Comparison of ENCODE assay signal across 8 cellular contexts in the genomic region with DNA sequence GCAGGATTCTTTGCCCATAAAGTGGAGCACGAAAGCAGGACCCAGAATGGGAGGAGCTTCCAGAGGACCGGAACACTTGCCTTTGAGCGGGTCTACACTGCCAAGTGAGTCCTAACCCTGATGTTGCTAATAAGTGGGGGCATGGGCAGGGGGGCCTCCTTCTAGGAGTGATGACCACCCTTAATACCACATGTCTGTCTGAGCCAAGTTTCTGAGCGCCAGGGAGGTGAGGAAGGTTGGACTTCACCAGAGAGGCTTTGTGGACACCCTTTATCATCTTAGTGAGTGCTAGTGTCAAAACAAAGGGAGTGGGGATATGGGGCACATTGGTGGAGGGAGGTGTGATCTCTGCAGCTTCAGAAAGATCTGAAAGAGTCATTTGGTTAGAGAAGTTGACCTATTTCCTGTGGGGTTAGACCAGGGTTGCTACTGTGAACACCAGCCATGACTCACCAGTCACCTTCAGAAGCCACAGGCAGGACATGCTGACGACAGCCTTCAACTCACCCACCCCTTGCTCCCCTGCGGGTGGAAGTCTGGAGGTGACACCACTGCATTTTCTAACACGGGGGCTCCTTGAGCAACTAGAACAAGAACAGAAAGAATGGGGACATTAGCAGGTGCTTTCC. TPM values are rescaled to one million over a fixed set of nuclear protein-coding genes. Genes with fewer than 3 reads are reported as not detected.
DNase-seq lines count a peak whose midpoint lies in the region; ATAC-seq and TF ChIP-seq lines count a peak whose summit lies in the region.

No MANE protein-coding gene starts in this region.

- DNase-seq in AML-193 (lab: John Stamatoyannopoulos, UW): peak; percentile 90 to 94
- peak; percentile 53 for DNase-seq in activated B cell treated with CpG ODN at 0.5 μM for 24 hours
- DNase-seq in central memory CD4-positive, alpha-beta T cell: peak; percentile 94
- peak; percentile 62 to 67 for DNase-seq in trophoblast cell
- DNase-seq in neuronal stem cell (ENCODE audit: low spot score): no peak
- no peak for DNase-seq in NCI-H1930 (lab: John Stamatoyannopoulos, UW)

- no CpG with 5 or more reads among the region's 7 CpGs for WGBS in trophoblast cell (ENCODE audit: extremely low coverage, insufficient coverage, insufficient read length)
- WGBS in neuronal stem cell (ENCODE audit: extremely low coverage in 2 of 2, insufficient read length in 2 of 2, insufficient replicate concordance in 1 of 2), 2 donors: no CpG with 5 or more reads among the region's 7 CpGs

- peak overlapping the region; percentile 91 for H2AK5ac ChIP-seq in trophoblast cell (ENCODE audit: low read length)
- no peak overlapping the region for H2AK5ac ChIP-seq in neuronal stem cell (ENCODE audit: low read depth, low read length)

- H3K4ac ChIP-seq in trophoblast cell (ENCODE audit: low read depth, low read length) (peak overlapping the region; percentile 85), neuronal stem cell (ENCODE audit: low read length) (no peak overlapping the region)

- no peaks in the 10 kb centered on the region for H3K27me3 ChIP-seq in trophoblast cell (ENCODE audit: insufficient read depth, low read length)
- no peaks in the 10 kb centered on the region for H3K27me3 ChIP-seq in neuronal stem cell (ENCODE audit: control insufficient read depth in 3 of 3, insufficient read depth in 3 of 3, low read depth in 1 of 3, low read length in 3 of 3)

- no peak overlapping the region for H4K12ac ChIP-seq in trophoblast cell (ENCODE audit: low read depth, low read length)

- intact Hi-C loops in activated B cell treated with CpG ODN at 0.5 μM for 24 hours (cut with micrococcal nuclease): loop anchor here (1.0 to 5.0 kb wide), 12 partner anchors 9 to 611 kb away; partner anchors contain the start of genes ALOX5AP, HMGB1, HSPH1 and USPL1

- no peaks in the 10 kb centered on the region for H3K36me3 ChIP-seq in trophoblast cell (ENCODE audit: control insufficient read depth in 1 of 2, insufficient read depth in 2 of 2, low read length in 2 of 2)
- H3K36me3 ChIP-seq in neuronal stem cell (replicated peaks in 1 of 2; ENCODE audit: control insufficient read depth in 2 of 2, insufficient read depth in 2 of 2, low read length in 2 of 2): no peaks in the 10 kb centered on the region

- H3K9ac ChIP-seq in trophoblast cell (ENCODE audit: low read length) (no peak overlapping the region), neuronal stem cell (ENCODE audit: low read depth, low read length, poor library complexity) (no peak overlapping the region)

- H2BK12ac ChIP-seq in trophoblast cell (ENCODE audit: low read length) (peak overlapping the region; percentile 92), neuronal stem cell (ENCODE audit: low read length) (no peak overlapping the region)

- H3K4me1 Mint-ChIP-seq in activated B cell treated with CpG ODN at 0.5 μM for 24 hours: peaks cover 64% of the 10 kb centered on the region

- ATAC-seq in GM19463 (IDR thresholded peaks at IDR 0.05; ENCODE audit: unreplicated experiment): peak; percentile 95
- peak; percentile 87 for ATAC-seq in HG03558 (IDR thresholded peaks at IDR 0.05; ENCODE audit: extremely low read depth, unreplicated experiment)
- ATAC-seq in activated B cell treated with CpG ODN at 0.5 μM for 24 hours (ENCODE audit: low read depth): peak; percentile 92

- peak overlapping the region; percentile 89 for H3K27ac Mint-ChIP-seq in activated B cell treated with CpG ODN at 0.5 μM for 24 hours

- peaks cover 56% of the 10 kb centered on the region for H3K36me3 Mint-ChIP-seq in activated B cell treated with CpG ODN at 0.5 μM for 24 hours (ENCODE audit: low read depth)

- H3K4me1 ChIP-seq in trophoblast cell (ENCODE audit: control insufficient read depth in 1 of 2, insufficient read depth in 2 of 2, low read length in 2 of 2) (peaks cover 24 to 35% of the 10 kb centered on the region in 2 experiments), neuronal stem cell (ENCODE audit: control insufficient read depth in 2 of 2, insufficient read depth in 1 of 2, low read depth in 1 of 2, low read length in 2 of 2) (peaks cover 5 to 14% of the 10 kb centered on the region in 2 donors)

- H3K4me3 ChIP-seq in trophoblast cell (ENCODE audit: low read depth, low read length) (no peak overlapping the region), neuronal stem cell (ENCODE audit: low read length in 2 of 2) (no peak overlapping the region)

- H3K4me3 Mint-ChIP-seq in activated B cell treated with CpG ODN at 0.5 μM for 24 hours: peak overlapping the region; percentile 71

- H2BK120ac ChIP-seq in trophoblast cell (ENCODE audit: insufficient read depth, low read length, poor library complexity): peak overlapping the region; percentile 94
- H2BK120ac ChIP-seq in neuronal stem cell (ENCODE audit: low read depth, low read length): no peak overlapping the region

- POLR2A ChIA-PET in activated B cell treated with CpG ODN at 0.5 μM for 24 hours (lab: Charles Lee): interaction anchor here (0.7 to 1.5 kb wide), 7 partner anchors 9 to 280 kb away, joined by 3 to 11 read pairs (median 4); partner anchors contain the start of genes ALOX5AP, HMGB1 and USPL1

- no peak overlapping the region for H3K23ac ChIP-seq in trophoblast cell (ENCODE audit: low read length)
- no peak overlapping the region for H3K23ac ChIP-seq in neuronal stem cell (ENCODE audit: low read depth, low read length, poor library complexity)

- H3K27ac ChIP-seq in trophoblast cell (ENCODE audit: low read depth, low read length): peak overlapping the region; percentile 96
- H3K27ac ChIP-seq in neuronal stem cell (replicated peaks; ENCODE audit: low read length): no peak overlapping the region

- H4K91ac ChIP-seq in trophoblast cell (ENCODE audit: low read depth, low read length) (peak overlapping the region; percentile 94), neuronal stem cell (ENCODE audit: low read depth, low read length, poor library complexity) (no peak overlapping the region)

- H2AFZ ChIP-seq in trophoblast cell (ENCODE audit: insufficient read depth, low read length, poor library complexity) (peak overlapping the region; percentile 30), neuronal stem cell (ENCODE audit: low read length) (no peak overlapping the region)

- H2BK5ac ChIP-seq in trophoblast cell (ENCODE audit: low read depth, low read length, poor library complexity) (peak overlapping the region; percentile 93), neuronal stem cell (ENCODE audit: low read length) (no peak overlapping the region)

- no peaks in the 10 kb centered on the region for H3K27me3 Mint-ChIP-seq in activated B cell treated with CpG ODN at 0.5 μM for 24 hours

- peak overlapping the region; percentile 80 for H4K8ac ChIP-seq in trophoblast cell (ENCODE audit: low read depth, low read length)
- H4K8ac ChIP-seq in neuronal stem cell (ENCODE audit: low read depth, low read length): no peak overlapping the region

- no peaks in the 10 kb centered on the region for H3K9me3 Mint-ChIP-seq in activated B cell treated with CpG ODN at 0.5 μM for 24 hours

- H3K9me3 ChIP-seq in trophoblast cell (ENCODE audit: insufficient read depth, low read depth, low read length): peaks cover 2% of the 10 kb centered on the region
- no peaks in the 10 kb centered on the region for H3K9me3 ChIP-seq in neuronal stem cell (replicated peaks in 1 of 2; ENCODE audit: control insufficient read depth in 2 of 2, insufficient read depth in 1 of 2, low read depth in 1 of 2, low read length in 2 of 2)

- peak overlapping the region; percentile 75 for H3K14ac ChIP-seq in trophoblast cell (ENCODE audit: low read length)
- H3K14ac ChIP-seq in neuronal stem cell (ENCODE audit: low read length): no peak overlapping the region

- H3K79me1 ChIP-seq in trophoblast cell (ENCODE audit: low read length): peaks cover 32% of the 10 kb centered on the region
- H3K79me1 ChIP-seq in neuronal stem cell (ENCODE audit: low read depth, low read length): no peaks in the 10 kb centered on the region

- CTCF ChIA-PET in activated B cell treated with CpG ODN at 0.5 μM for 24 hours (lab: Charles Lee): no interaction called here

- no peak overlapping the region for H2BK15ac ChIP-seq in neuronal stem cell (ENCODE audit: low read length)

- peak overlapping the region; percentile 83 for H3K18ac ChIP-seq in trophoblast cell (ENCODE audit: low read length)
- H3K18ac ChIP-seq in neuronal stem cell (ENCODE audit: low read length): no peak overlapping the region

- H3K4me2 ChIP-seq in trophoblast cell (ENCODE audit: low read length) (peak overlapping the region; percentile 29), neuronal stem cell (ENCODE audit: insufficient read depth, low read length, poor library complexity, severe bottlenecking) (no peak overlapping the region)

- no peak for TF ChIP-seq CTCF in activated B cell treated with CpG ODN at 0.5 μM for 24 hours (IDR thresholded peaks at IDR 0.05)

- no peaks in the 10 kb centered on the region for H3K79me2 ChIP-seq in trophoblast cell (ENCODE audit: control insufficient read depth, insufficient read depth, low read length, poor library complexity)

RNA-seq across cellular contexts. Expression of gene ALOX5AP, which starts 8.8 kb away (rescaled TPM):
- 59.7 and 66.4 TPM in 2 replicates for total RNA-seq in activated B cell treated with CpG ODN at 0.5 μM for 24 hours
- polyA plus RNA-seq in trophoblast cell (2013): 3.3 and 3.5 TPM in 2 replicates
- polyA plus RNA-seq in neuronal stem cell (2013, experiment 1 of 2): 0.10 TPM
- not detected for polyA plus RNA-seq in neuronal stem cell (2013, experiment 2 of 2)

Comparison
In these comparisons a context has a peak if more than half of its experiments do, and no peak if none do; other contexts are left out.
1. DNase-seq: peak in AML-193 (2 of 2), activated B cell treated with CpG ODN at 0.5 μM for 24 hours (single experiment), central memory CD4-positive, alpha-beta T cell (single experiment) and trophoblast cell (2 of 2); none in neuronal stem cell (single experiment) and NCI-H1930 (0 of 2).
2. Peak in every context shown above with its lines, with median percentiles within 50 percentile points of each other: ATAC-seq.